Comparison of ENCODE assay signal across 9 cellular contexts in the genomic region with DNA sequence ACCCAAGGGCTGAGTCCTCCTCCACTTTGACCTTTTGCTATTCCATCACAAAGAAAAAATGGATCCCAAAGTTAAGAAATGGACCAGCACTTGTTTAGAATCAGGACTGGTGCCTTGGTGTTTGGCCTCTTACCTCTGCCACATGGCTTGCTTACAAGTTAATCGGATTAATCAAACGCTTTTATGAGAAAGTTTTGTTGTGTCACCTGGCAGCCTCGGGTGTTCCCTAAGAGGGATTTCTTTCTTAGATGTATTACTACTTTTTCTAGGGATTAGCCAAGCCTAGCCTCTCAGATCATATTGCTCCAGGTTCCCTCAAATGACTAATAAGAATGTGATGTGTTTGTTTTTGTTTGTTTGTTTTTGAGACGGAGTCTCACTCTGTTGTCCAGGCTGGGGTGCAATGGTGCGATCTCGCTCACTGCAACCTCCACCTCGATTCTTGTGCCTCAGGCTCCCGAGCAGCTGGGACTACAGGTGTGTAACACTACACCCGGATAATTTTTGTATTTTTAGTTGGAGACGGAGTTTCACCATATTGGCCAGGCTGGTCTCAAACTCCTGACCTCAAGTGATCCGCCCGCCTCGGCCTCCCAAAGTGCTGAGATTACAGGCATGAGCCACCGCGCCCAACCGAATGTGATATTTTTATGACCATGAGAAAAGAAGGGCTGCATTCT. TPM values are rescaled to one million over a fixed set of nuclear protein-coding genes. Genes with fewer than 3 reads are reported as not detected.
DNase-seq lines count a peak whose midpoint lies in the region; ATAC-seq and TF ChIP-seq lines count a peak whose summit lies in the region.
"Had no signal": no experiment of that assay in that cellular context is flagged by ENCODE, and none has a peak within 500 bp of the region (broad histone marks: within the 10 kb centered on the region; RNA-seq: fewer than 3 reads in every experiment).

No MANE protein-coding gene starts in this region.

- H3K27ac ChIP-seq in CD4-positive, alpha-beta T cell (ENCODE audit: low read depth, low read length), result peak overlapping the region; percentile 84
- peak overlapping the region; percentile 94 for H3K27ac ChIP-seq in ectodermal cell (ENCODE audit: insufficient read depth, low read depth, low read length, poor library complexity, severe bottlenecking)
- peak overlapping the region; percentile 93 for H3K27ac ChIP-seq in neural cell (ENCODE audit: low read length)

- CTCF ChIA-PET in CD4-positive, alpha-beta T cell (lab: Charles Lee), result interaction anchor here (2.2 kb wide), 1 partner anchor 57 kb away, joined by 8 read pairs; no protein-coding TSS in a partner anchor

- H3K9ac ChIP-seq in neural cell (ENCODE audit: low read length), result peak overlapping the region; percentile 78

- TF ChIP-seq CTCF in CD4-positive, alpha-beta T cell (IDR thresholded peaks at IDR 0.05), result no peak
- TF ChIP-seq CTCF in neural cell (IDR thresholded peaks at IDR 0.05; ENCODE audit: poor library complexity, severe bottlenecking), result no peak

- peak overlapping the region; percentile 71 for H2AFZ ChIP-seq in neural cell (ENCODE audit: low read depth, low read length)

- H3K4me1 Mint-ChIP-seq in CD4-positive, alpha-beta T cell (ENCODE audit: low read depth), result peaks cover 53% of the 10 kb centered on the region

- H3K36me3 ChIP-seq in ectodermal cell (ENCODE audit: control insufficient read depth, insufficient read depth, low read length) (peaks cover 10% of the 10 kb centered on the region), neural cell (ENCODE audit: insufficient read depth, low read length) (no peaks in the 10 kb centered on the region)

- H3K4me1 ChIP-seq in ectodermal cell (ENCODE audit: control insufficient read depth, insufficient read depth, low read length), result peaks cover 16% of the 10 kb centered on the region

- H3F3A ChIP-seq in neural cell (ENCODE audit: insufficient read depth, low read length, poor library complexity, severe bottlenecking), result peaks cover 12% of the 10 kb centered on the region

- H3K9me3 ChIP-seq in CD4-positive, alpha-beta T cell (ENCODE audit: control insufficient read depth, low read length), result no peaks in the 10 kb centered on the region
- no peaks in the 10 kb centered on the region for H3K9me3 ChIP-seq in ectodermal cell (ENCODE audit: control insufficient read depth, low read length)
- no peaks in the 10 kb centered on the region for H3K9me3 ChIP-seq in neural cell (ENCODE audit: low read length)

- peak overlapping the region; percentile 85 for H3K4me2 ChIP-seq in neural cell (ENCODE audit: low read length)

- H3K27me3 ChIP-seq in CD4-positive, alpha-beta T cell (ENCODE audit: control insufficient read depth, insufficient read depth, low read length), result no peaks in the 10 kb centered on the region
- H3K27me3 ChIP-seq in ectodermal cell (ENCODE audit: control insufficient read depth, insufficient read depth, low read length, poor library complexity, severe bottlenecking) (no peaks in the 10 kb centered on the region), neural cell (ENCODE audit: insufficient read depth, low read depth, low read length) (no peaks in the 10 kb centered on the region)

- H3K79me2 ChIP-seq in neural cell (replicated peaks; ENCODE audit: insufficient read depth, low read length), result peaks cover 12% of the 10 kb centered on the region

- POLR2A ChIA-PET in CD4-positive, alpha-beta T cell (lab: Charles Lee), result interaction anchor here (0.7 to 4.4 kb wide), 21 partner anchors 8 to 1354 kb away, joined by 3 to 113 read pairs (median 14); a partner anchor contains a TSS

- H3K4me3 Mint-ChIP-seq in CD4-positive, alpha-beta T cell, result peak overlapping the region; percentile 94

- intact Hi-C loops in CD4-positive, alpha-beta T cell (cut with DNase I, micrococcal nuclease), result loop anchor here (1.0 to 10.0 kb wide), 6 partner anchors 14 to 936 kb away; a partner anchor contains a TSS

- no peaks in the 10 kb centered on the region for H3K9me2 ChIP-seq in neural cell (ENCODE audit: insufficient read depth, low read length)

- no peak for DNase-seq in CD4-positive, alpha-beta T cell
- peak; percentile 44 for DNase-seq in NCI-H69 (lab: John Stamatoyannopoulos, UW)
- DNase-seq in NCI-H2029 treated with DMSO at 0.1 percent for 48 hours (lab: John Stamatoyannopoulos, UW), result no peak
- DNase-seq in MV-4-11 (lab: John Stamatoyannopoulos, UW), result no peak
- no peak for DNase-seq in superior temporal gyrus (ENCODE audit: extremely low spot score)

- H3K4me3 ChIP-seq in ectodermal cell (ENCODE audit: insufficient read depth, low read depth, low read length) (peak overlapping the region; percentile 94), neural cell (ENCODE audit: low read length) (peak overlapping the region; percentile 93)

- WGBS in ectodermal cell, 2 experiments, result 76 to 77% methylated on average over 16 of the region's 16 CpGs

- no peak for TF ChIP-seq EP300 in neural cell (conservative IDR thresholded peaks at IDR 0.05; ENCODE audit: poor library complexity, severe bottlenecking)

- no peaks in the 10 kb centered on the region for H4K20me1 ChIP-seq in neural cell (ENCODE audit: insufficient read depth)

- H3K36me3 Mint-ChIP-seq in CD4-positive, alpha-beta T cell (ENCODE audit: low read depth), result peaks cover 54% of the 10 kb centered on the region

- H3K9me3 Mint-ChIP-seq in CD4-positive, alpha-beta T cell, result peaks cover 3% of the 10 kb centered on the region

- no peak for TF ChIP-seq RAD21 in neural cell (conservative IDR thresholded peaks at IDR 0.05)

- H3K27me3 Mint-ChIP-seq in CD4-positive, alpha-beta T cell, result peaks cover 12% of the 10 kb centered on the region

- ATAC-seq in CD4-positive, alpha-beta T cell (ENCODE audit: poor library complexity), result no peak
- ATAC-seq in HG02588 (IDR thresholded peaks at IDR 0.05; ENCODE audit: unreplicated experiment), result no peak

- H3K27ac Mint-ChIP-seq in CD4-positive, alpha-beta T cell, result peak overlapping the region; percentile 98

TF ChIP-seq in neural cell, 6 proteins besides CTCF, POLR2A, EP300 and RAD21:
- TF ChIP-seq, protein P1, sequence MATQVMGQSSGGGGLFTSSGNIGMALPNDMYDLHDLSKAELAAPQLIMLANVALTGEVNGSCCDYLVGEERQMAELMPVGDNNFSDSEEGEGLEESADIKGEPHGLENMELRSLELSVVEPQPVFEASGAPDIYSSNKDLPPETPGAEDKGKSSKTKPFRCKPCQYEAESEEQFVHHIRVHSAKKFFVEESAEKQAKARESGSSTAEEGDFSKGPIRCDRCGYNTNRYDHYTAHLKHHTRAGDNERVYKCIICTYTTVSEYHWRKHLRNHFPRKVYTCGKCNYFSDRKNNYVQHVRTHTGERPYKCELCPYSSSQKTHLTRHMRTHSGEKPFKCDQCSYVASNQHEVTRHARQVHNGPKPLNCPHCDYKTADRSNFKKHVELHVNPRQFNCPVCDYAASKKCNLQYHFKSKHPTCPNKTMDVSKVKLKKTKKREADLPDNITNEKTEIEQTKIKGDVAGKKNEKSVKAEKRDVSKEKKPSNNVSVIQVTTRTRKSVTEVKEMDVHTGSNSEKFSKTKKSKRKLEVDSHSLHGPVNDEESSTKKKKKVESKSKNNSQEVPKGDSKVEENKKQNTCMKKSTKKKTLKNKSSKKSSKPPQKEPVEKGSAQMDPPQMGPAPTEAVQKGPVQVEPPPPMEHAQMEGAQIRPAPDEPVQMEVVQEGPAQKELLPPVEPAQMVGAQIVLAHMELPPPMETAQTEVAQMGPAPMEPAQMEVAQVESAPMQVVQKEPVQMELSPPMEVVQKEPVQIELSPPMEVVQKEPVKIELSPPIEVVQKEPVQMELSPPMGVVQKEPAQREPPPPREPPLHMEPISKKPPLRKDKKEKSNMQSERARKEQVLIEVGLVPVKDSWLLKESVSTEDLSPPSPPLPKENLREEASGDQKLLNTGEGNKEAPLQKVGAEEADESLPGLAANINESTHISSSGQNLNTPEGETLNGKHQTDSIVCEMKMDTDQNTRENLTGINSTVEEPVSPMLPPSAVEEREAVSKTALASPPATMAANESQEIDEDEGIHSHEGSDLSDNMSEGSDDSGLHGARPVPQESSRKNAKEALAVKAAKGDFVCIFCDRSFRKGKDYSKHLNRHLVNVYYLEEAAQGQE (IDR thresholded peaks at IDR 0.05; ENCODE audit: borderline replicate concordance), result no peak
- no peak for TF ChIP-seq SMC3 (conservative IDR thresholded peaks at IDR 0.05; ENCODE audit: poor library complexity)
- TF ChIP-seq TAF1 (IDR thresholded peaks at IDR 0.05; ENCODE audit: low read depth), result no peak
- TF ChIP-seq EZH2 (IDR thresholded peaks at IDR 0.05; ENCODE audit: borderline replicate concordance, insufficient read depth, low read length, poor library complexity, severe bottlenecking), result no peak
- no peak for TF ChIP-seq POLR2AphosphoS5 (IDR thresholded peaks at IDR 0.05)
- TF ChIP-seq MXI1 (conservative IDR thresholded peaks at IDR 0.05; ENCODE audit: poor library complexity, severe bottlenecking), result no peak

RNA-seq across cellular contexts. Expression of a gene that starts 0.9 kb away (rescaled TPM):
- total RNA-seq in CD4-positive, alpha-beta T cell, result 10 to 100 TPM; 22.7 to 24.8 TPM
- polyA plus RNA-seq in ectodermal cell (2013, experiment 1 of 4), result 76.9 TPM
- polyA plus RNA-seq in ectodermal cell (2013, experiment 2 of 4), result 71.1 TPM
- 73.8 TPM for polyA plus RNA-seq in ectodermal cell (2013, experiment 3 of 4)
- 79.7 TPM for polyA plus RNA-seq in ectodermal cell (2013, experiment 4 of 4)
- 125 and 138 TPM in 2 replicates for polyA plus RNA-seq in neural cell
- polyA minus RNA-seq in neural cell, result 92.0 and 99.3 TPM in 2 replicates

RNA-seq across cellular contexts. Expression of a gene that starts 39.0 kb away (rescaled TPM):
- total RNA-seq in CD4-positive, alpha-beta T cell, result not detected
- polyA plus RNA-seq in ectodermal cell (2013, experiment 1 of 4), result not detected
- not detected for polyA plus RNA-seq in ectodermal cell (2013, experiment 2 of 4)
- polyA plus RNA-seq in ectodermal cell (2013, experiment 3 of 4), result not detected
- polyA plus RNA-seq in ectodermal cell (2013, experiment 4 of 4), result not detected
- not detected in 2 replicates for polyA plus RNA-seq in neural cell
- polyA minus RNA-seq in neural cell, result not detected in 2 replicates
- total RNA-seq: lung microvascular endothelial cell had no signal

RNA-seq across cellular contexts. Expression of a gene that starts 57.7 kb away (rescaled TPM):
- total RNA-seq in CD4-positive, alpha-beta T cell, result 10 to 100 TPM; 39.8 to 40.4 TPM
- 17.3 TPM for polyA plus RNA-seq in ectodermal cell (2013, experiment 1 of 4)
- polyA plus RNA-seq in ectodermal cell (2013, experiment 2 of 4), result 18.4 TPM
- polyA plus RNA-seq in ectodermal cell (2013, experiment 3 of 4), result 15.8 TPM
- polyA plus RNA-seq in ectodermal cell (2013, experiment 4 of 4), result 17.1 TPM
- polyA plus RNA-seq in neural cell, result 22.4 and 26.1 TPM in 2 replicates
- polyA minus RNA-seq in neural cell, result 16.4 and 21.2 TPM in 2 replicates
